In genomic region chr5:15787676-15788075, GRCh38 we compare ENCODE assay signal across 27 cellular contexts.
"Had no signal": no experiment of that assay in that cellular context is flagged by ENCODE, and none has a peak within 500 bp of the region (broad histone marks: within the 10 kb centered on the region; RNA-seq: fewer than 3 reads in every experiment).

No MANE protein-coding gene starts in this region.

- H2AFZ ChIP-seq: neural progenitor cell, parathyroid adenoma had no signal

- H3K27ac ChIP-seq: coronary artery, left lung, neural progenitor cell, parathyroid adenoma, psoas muscle, right atrium auricular region, spleen, tibial nerve had no signal

- DNase-seq: activated CD4-positive, alpha-beta memory T cell treated with anti-CD3 and anti-CD28 coated beads, Interleukin-2, amount 10 ng/mL, durations not matched to agents 7 days and 5 days; activated CD4-positive, alpha-beta T cell treated with anti-CD3 and anti-CD28 coated beads, Interleukin-2, amount 10 ng/mL, durations not matched to agents 24 days and 14 days; activated CD4-positive, CD25-positive, alpha-beta regulatory T cell treated with anti-CD3 and anti-CD28 coated beads, Interleukin-2, amount 50 U/mL, for 72 hours; activated CD8-positive, alpha-beta memory T cell treated with anti-CD3 and anti-CD28 coated beads, Interleukin-2, amount 50 U/mL, for 48 hours; activated gamma-delta T cell; activated naive CD8-positive, alpha-beta T cell treated with anti-CD3 and anti-CD28 coated beads, Interleukin-2, amount 50 U/mL, for 24 hours; activated T-cell treated with anti-CD3 and anti-CD28 coated beads, Interleukin-2, amount 50 U/mL, for 24 hours; effector memory CD4-positive, alpha-beta T cell; erythroblast; head of caudate nucleus; left lung; mesendoderm; natural killer cell; occipital lobe; psoas muscle; spleen; stimulated activated naive CD4-positive, alpha-beta T cell treated with Interleukin-2 at 50 U/mL for 16 hours; T-helper 17 cell; T1000 had no signal

- H3K36me3 ChIP-seq: breast epithelium, left lung, neural progenitor cell, right atrium auricular region, spleen, tibial nerve had no signal

- ATAC-seq: activated naive CD8-positive, alpha-beta T cell treated with anti-CD3 and anti-CD28 coated beads, Interleukin-2, amount 50 U/mL, for 24 hours; left lung; natural killer cell; psoas muscle; T-helper 17 cell had no signal

- H3K4me2 ChIP-seq: neural progenitor cell had no signal

- H3K9me3 ChIP-seq: breast epithelium, left lung, psoas muscle, right atrium auricular region, tibial nerve had no signal

- H3K4me1 ChIP-seq: breast epithelium, left lung, parathyroid adenoma, psoas muscle had no signal

- H3K4me3 ChIP-seq: breast epithelium, coronary artery, dorsolateral prefrontal cortex, left lung, lung, neural progenitor cell, psoas muscle, right atrium auricular region, spleen, tibial nerve had no signal

- H3K27me3 ChIP-seq: breast epithelium, dorsolateral prefrontal cortex, left lung, neural progenitor cell, right atrium auricular region, spleen, tibial nerve had no signal

- H3K9ac ChIP-seq: neural progenitor cell, parathyroid adenoma had no signal

- H3K79me2 ChIP-seq: parathyroid adenoma had no signal
